In the genomic region with DNA sequence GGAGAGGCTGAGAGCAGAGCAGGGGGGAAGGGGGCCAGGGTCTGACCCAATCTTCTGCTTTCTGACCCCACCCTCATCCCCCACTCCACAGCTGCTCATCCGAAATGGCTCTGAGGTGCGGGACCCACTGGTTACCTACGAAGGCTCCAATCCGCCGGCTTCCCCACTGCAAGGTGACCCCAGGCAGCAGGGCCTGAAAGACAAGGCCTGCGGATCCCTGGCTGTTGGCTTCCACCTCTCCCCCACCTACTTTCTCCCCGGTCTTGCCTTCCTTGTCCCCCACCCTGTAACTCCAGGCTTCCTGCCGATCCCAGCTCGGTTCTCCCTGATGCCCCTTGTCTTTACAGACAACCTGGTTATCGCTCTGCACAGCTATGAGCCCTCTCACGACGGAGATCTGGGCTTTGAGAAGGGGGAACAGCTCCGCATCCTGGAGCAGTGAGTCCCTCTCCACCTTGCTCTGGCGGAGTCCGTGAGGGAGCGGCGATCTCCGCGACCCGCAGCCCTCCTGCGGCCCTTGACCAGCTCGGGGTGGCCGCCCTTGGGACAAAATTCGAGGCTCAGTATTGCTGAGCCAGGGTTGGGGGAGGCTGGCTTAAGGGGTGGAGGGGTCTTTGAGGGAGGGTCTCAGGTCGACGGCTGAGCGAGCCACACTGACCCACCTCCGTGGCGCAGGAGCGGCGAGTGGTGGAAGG, we compare ENCODE assay signal across 1 cellular context.
TF ChIP-seq lines count a peak whose summit lies in the region.

No MANE protein-coding gene starts in this region.

TF ChIP-seq in HepG2, 621 proteins besides CTCF, POLR2A, EP300 and RAD21:
- TF ChIP-seq FOSL2 (CRISPR knock-in tag; IDR thresholded peaks at IDR 0.05), result no peak
- TF ChIP-seq, protein P1, sequence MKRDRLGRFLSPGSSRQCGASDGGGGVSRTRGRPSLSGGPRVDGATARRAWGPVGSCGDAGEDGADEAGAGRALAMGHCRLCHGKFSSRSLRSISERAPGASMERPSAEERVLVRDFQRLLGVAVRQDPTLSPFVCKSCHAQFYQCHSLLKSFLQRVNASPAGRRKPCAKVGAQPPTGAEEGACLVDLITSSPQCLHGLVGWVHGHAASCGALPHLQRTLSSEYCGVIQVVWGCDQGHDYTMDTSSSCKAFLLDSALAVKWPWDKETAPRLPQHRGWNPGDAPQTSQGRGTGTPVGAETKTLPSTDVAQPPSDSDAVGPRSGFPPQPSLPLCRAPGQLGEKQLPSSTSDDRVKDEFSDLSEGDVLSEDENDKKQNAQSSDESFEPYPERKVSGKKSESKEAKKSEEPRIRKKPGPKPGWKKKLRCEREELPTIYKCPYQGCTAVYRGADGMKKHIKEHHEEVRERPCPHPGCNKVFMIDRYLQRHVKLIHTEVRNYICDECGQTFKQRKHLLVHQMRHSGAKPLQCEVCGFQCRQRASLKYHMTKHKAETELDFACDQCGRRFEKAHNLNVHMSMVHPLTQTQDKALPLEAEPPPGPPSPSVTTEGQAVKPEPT (CRISPR knock-in tag; IDR thresholded peaks at IDR 0.05; ENCODE audit: low read depth), result no peak
